In the genomic region with DNA sequence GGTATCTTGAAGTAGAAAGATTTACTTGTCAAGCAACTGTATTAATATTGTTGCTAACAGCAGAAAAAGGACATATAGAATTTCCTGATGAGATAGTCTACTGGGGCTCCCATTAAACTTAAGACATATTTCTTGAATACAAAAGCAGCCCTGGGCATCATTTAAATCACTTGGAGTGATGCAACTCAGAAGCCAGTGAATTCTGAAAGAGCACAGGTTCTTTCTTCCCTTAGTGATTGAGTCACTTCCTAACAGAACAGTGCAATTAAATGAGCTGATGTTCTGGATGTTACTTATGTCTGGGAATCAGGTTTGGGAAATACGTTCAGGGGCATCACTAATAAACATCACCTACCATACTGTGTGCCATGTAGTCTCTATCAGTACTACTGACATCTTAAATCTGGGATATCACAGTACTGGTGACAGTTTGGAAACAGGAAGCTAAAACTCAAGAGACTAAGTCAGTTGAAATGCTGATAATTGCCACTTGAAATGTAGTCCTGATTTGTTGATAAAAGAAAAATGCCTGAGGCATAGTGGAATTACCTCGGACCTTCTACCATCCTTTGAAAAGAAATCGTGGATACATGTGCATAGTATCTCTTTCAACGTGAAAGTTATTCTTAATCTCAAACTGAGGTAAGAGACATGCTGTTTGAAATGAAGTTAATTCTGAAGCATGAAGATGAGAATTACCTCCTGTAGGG, we compare ENCODE assay signal across 13 cellular contexts.
"Had no signal": no experiment of that assay in that cellular context is flagged by ENCODE, and none has a peak within 500 bp of the region (broad histone marks: within the 10 kb centered on the region; RNA-seq: fewer than 3 reads in every experiment).

No MANE protein-coding gene starts in this region.

- ATAC-seq: activated CD4-positive, alpha-beta T cell treated with anti-CD3 and anti-CD28 coated beads for 36 hours; activated CD8-positive, alpha-beta T cell treated with anti-CD3 and anti-CD28 coated beads for 36 hours; left lobe of liver; sciatic nerve; stimulated activated naive B cell treated with anti-CD40 and anti-IgM and Interleukin-4, amounts not matched to agents 10 μg/mL and 1 μg/mL and 100 μg/mL, for 72 hours had no signal

- H3K4me3 ChIP-seq: transverse colon had no signal

- DNase-seq: activated CD4-positive, alpha-beta T cell treated with anti-CD3 and anti-CD28 coated beads for 36 hours; activated CD8-positive, alpha-beta memory T cell treated with anti-CD3 and anti-CD28 coated beads, Interleukin-2, amount 50 U/mL, for 48 hours; activated CD8-positive, alpha-beta T cell treated with anti-CD3 and anti-CD28 coated beads for 36 hours; activated naive CD4-positive, alpha-beta T cell; cortex of kidney; effector memory CD4-positive, alpha-beta T cell; nephron progenitor cell; stimulated activated CD4-positive, alpha-beta T cell treated with anti-CD3 and anti-CD28 coated beads, Interleukin-2, amount 100 ng/mL, for 24 hours; stimulated activated naive B cell treated with anti-CD40 and anti-IgM and Interleukin-4, amounts not matched to agents 10 μg/mL and 1 μg/mL and 100 μg/mL, for 72 hours; transverse colon had no signal

- H3K27me3 ChIP-seq: transverse colon had no signal

- H3K27ac ChIP-seq: transverse colon, VCaP had no signal

- H3K36me3 ChIP-seq: transverse colon had no signal

- H3K4me1 ChIP-seq: transverse colon had no signal

- H3K9me3 ChIP-seq: transverse colon had no signal
